10 cellular contexts compared by ENCODE assay signal in genomic region chr16:74480150-74481029, GRCh38. TPM values are rescaled to one million over a fixed set of nuclear protein-coding genes. Genes with fewer than 3 reads are reported as not detected.
DNase-seq lines count a peak whose midpoint lies in the region; ATAC-seq, FAIRE-seq and TF ChIP-seq lines count a peak whose summit lies in the region.
"Had no signal": no experiment of that assay in that cellular context is flagged by ENCODE, and none has a peak within 500 bp of the region (broad histone marks: within the 10 kb centered on the region; RNA-seq: fewer than 3 reads in every experiment).

No MANE protein-coding gene starts in this region.

- CTCF ChIA-PET in HEK293T (lab: Yijun Ruan, JAX), result no interaction called here

- H3K79me1 ChIP-seq in mesendoderm (ENCODE audit: low read length), result no peaks in the 10 kb centered on the region

- no peak overlapping the region for H3K18ac ChIP-seq in mesendoderm (ENCODE audit: low read length)

- no peak for TF ChIP-seq CTCF in bronchial epithelial cell (IDR thresholded peaks at IDR 0.05; ENCODE audit: insufficient read depth, low read length, severe bottlenecking)

- no peak for ATAC-seq in HG03457 (IDR thresholded peaks at IDR 0.05; ENCODE audit: unreplicated experiment)

- no peak for FAIRE-seq in bronchial epithelial cell (lab: Jason Lieb, UNC)

- H3K4me2 ChIP-seq in mesendoderm (ENCODE audit: low read length), result no peak overlapping the region

- H3K36me3 ChIP-seq in bronchial epithelial cell (ENCODE audit: control insufficient read depth, insufficient read depth, low read length) (peaks cover 5% of the 10 kb centered on the region), mesendoderm (ENCODE audit: control insufficient read depth, insufficient read depth, low read length) (peaks cover 4% of the 10 kb centered on the region)

- DNase-seq in AG08395 (ENCODE audit: low spot score), result peak; percentile 65
- peak; percentile 60 for DNase-seq in HEK293T (ENCODE audit: extremely low spot score)
- peak; percentile 85 for DNase-seq in bronchial epithelial cell (ENCODE audit: low read depth)
- DNase-seq in mesendoderm, result peak; percentile 10
- no peak for DNase-seq in NCI-H1930 (lab: John Stamatoyannopoulos, UW)
- DNase-seq in activated CD8-positive, alpha-beta memory T cell treated with anti-CD3 and anti-CD28 coated beads, Interleukin-2, amount 50 U/mL, for 4 hours, result no peak
- DNase-seq in NOMO-1 treated with dmso at 0.1 percent for 144 hours (lab: John Stamatoyannopoulos, UW; ENCODE audit: unreplicated experiment), result no peak
- DNase-seq: anterior cingulate cortex, OCI-M1 had no signal

- H2BK15ac ChIP-seq in mesendoderm (replicated peaks; ENCODE audit: low read depth), result no peak overlapping the region

- no peak overlapping the region for H3K23ac ChIP-seq in mesendoderm (ENCODE audit: low read length)

- H3K4me1 ChIP-seq in mesendoderm (ENCODE audit: control insufficient read depth, low read depth, low read length), result no peaks in the 10 kb centered on the region

- H3K4ac ChIP-seq in mesendoderm (ENCODE audit: low read depth, low read length), result no peak overlapping the region

- no peak overlapping the region for H2AK5ac ChIP-seq in mesendoderm (ENCODE audit: low read length)

- no peak overlapping the region for H2BK120ac ChIP-seq in mesendoderm (ENCODE audit: low read depth, low read length)

- no peak overlapping the region for H4K5ac ChIP-seq in mesendoderm (ENCODE audit: low read length)

- H3K79me2 ChIP-seq in mesendoderm (ENCODE audit: control insufficient read depth, insufficient read depth, low read length), result no peaks in the 10 kb centered on the region

- H3K27me3 ChIP-seq in bronchial epithelial cell (ENCODE audit: control insufficient read depth, insufficient read depth, low read length) (no peaks in the 10 kb centered on the region), mesendoderm (ENCODE audit: insufficient read depth, low read length, poor library complexity) (no peaks in the 10 kb centered on the region)

- no peak overlapping the region for H3K9ac ChIP-seq in mesendoderm (ENCODE audit: low read length)

- no peak overlapping the region for H3K56ac ChIP-seq in mesendoderm (ENCODE audit: low read length)

- no CpG with 5 or more reads among the region's 12 CpGs for WGBS in mesendoderm (ENCODE audit: extremely low coverage, insufficient coverage, low lambda C conversion rate)

- no peak overlapping the region for H2BK5ac ChIP-seq in mesendoderm (ENCODE audit: low read length)

- POLR2A ChIA-PET in HEK293T (lab: Yijun Ruan, JAX), result interaction anchor here (0.6 to 1.7 kb wide), 3 partner anchors 81 to 186 kb away, joined by 3 to 6 read pairs (median 4); partner anchors contain the start of genes GLG1 and RFWD3

- no peak overlapping the region for H3K27ac ChIP-seq in mesendoderm (ENCODE audit: low read depth, low read length)

- H3K4me3 ChIP-seq in bronchial epithelial cell (ENCODE audit: low read depth, low read length) (no peak overlapping the region), mesendoderm (ENCODE audit: low read length) (no peak overlapping the region)

- H4K8ac ChIP-seq in mesendoderm (ENCODE audit: low read depth, low read length), result no peak overlapping the region

TF ChIP-seq in HEK293T, 16 proteins besides CTCF, POLR2A, EP300 and RAD21:
- no peak for TF ChIP-seq PKNOX1 (IDR thresholded peaks at IDR 0.05)
- no peak for TF ChIP-seq TARDBP (IDR thresholded peaks at IDR 0.05)
- TF ChIP-seq LEF1 (IDR thresholded peaks at IDR 0.05; ENCODE audit: borderline replicate concordance), result no peak
- TF ChIP-seq FOXA1 (IDR thresholded peaks at IDR 0.05), result no peak
- no peak for TF ChIP-seq CTBP1 (IDR thresholded peaks at IDR 0.05; ENCODE audit: borderline replicate concordance)
- no peak for TF ChIP-seq BHLHE40 (IDR thresholded peaks at IDR 0.05; ENCODE audit: borderline replicate concordance)
- TF ChIP-seq ZNF384 (IDR thresholded peaks at IDR 0.05), result no peak
- TF ChIP-seq NFRKB (IDR thresholded peaks at IDR 0.05), result no peak
- no peak for TF ChIP-seq SUZ12 (IDR thresholded peaks at IDR 0.05)
- TF ChIP-seq ARNT (IDR thresholded peaks at IDR 0.05), result no peak
- TF ChIP-seq L3MBTL2 (conservative IDR thresholded peaks at IDR 0.05), result no peak
- TF ChIP-seq HDGF (IDR thresholded peaks at IDR 0.05; ENCODE audit: borderline replicate concordance), result no peak
TF ChIP-seq in HEK293T: peak in this region for 0.

RNA-seq across cellular contexts. Expression of gene CLEC18B, which starts 59.1 kb away (rescaled TPM):
- total RNA-seq in bronchial epithelial cell, result 0.79 and 1.4 TPM in 2 replicates
- 0.01 TPM for polyA plus RNA-seq in mesendoderm (2013, experiment 1 of 2)
- polyA plus RNA-seq in mesendoderm (2013, experiment 2 of 2), result 0.06 TPM

Comparison
In these comparisons a context has a peak if more than half of its experiments do, and no peak if none do; other contexts are left out.
1. DNase-seq: peak in AG08395 (single experiment), HEK293T (single experiment), bronchial epithelial cell (single experiment) and mesendoderm (single experiment); none in NCI-H1930 (0 of 2), activated CD8-positive, alpha-beta memory T cell treated with anti-CD3 and anti-CD28 coated beads, Interleukin-2, amount 50 U/mL, for 4 hours (single experiment) and NOMO-1 treated with dmso at 0.1 percent for 144 hours (single experiment).